ENCODE assay signal across 17 cellular contexts in the genomic region with DNA sequence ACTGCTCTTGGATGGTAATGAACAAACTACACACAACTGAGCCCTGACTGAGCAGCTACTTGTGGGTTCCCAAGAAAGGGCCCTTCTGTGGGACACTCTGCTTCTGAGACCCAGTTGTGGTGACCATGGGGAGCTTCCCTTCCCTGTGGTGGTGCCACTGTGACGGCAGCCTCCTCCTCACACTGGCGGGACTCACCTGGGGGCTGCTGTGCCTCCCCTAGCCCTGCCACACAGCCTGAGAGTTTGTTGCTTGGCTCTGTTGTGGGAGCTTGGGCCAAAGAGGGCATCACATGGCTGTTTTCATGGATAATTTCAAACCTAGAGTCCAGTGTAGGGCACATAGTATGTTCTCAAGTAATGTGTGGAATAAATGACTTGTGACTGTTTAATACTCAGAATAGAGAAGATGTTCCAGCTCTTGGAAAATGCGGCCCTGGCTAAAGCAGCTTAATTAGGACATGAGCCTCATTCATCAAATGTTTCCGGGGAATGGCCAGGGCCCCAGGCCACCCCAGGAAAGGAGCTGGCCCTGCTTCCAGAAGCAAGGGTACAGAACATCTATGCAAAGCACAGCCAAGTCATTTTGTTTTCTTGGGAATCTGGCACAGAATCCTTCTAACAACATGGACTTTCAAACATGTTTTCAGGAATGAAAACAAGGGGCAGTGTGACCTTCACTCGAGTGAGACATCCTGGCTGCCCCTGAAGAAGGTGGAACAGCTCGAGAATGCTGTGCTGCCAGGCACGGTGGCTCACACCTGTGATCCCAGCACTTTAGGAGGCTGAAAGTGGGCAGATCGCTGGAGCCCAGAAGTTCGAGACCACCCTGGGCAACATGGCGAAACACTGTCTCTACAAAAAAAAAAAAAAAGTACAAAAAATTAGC. TPM values are rescaled to one million over a fixed set of nuclear protein-coding genes. Genes with fewer than 3 reads are reported as not detected.
DNase-seq lines count a peak whose midpoint lies in the region; ATAC-seq and TF ChIP-seq lines count a peak whose summit lies in the region.
"Had no signal": no experiment of that assay in that cellular context is flagged by ENCODE, and none has a peak within 500 bp of the region (broad histone marks: within the 10 kb centered on the region; RNA-seq: fewer than 3 reads in every experiment).

No MANE protein-coding gene starts in this region.

- H3K4me3 ChIP-seq in lower lobe of right lung, result no peak overlapping the region
- H3K4me3 ChIP-seq in suprapubic skin, result no peak overlapping the region
- H3K4me3 ChIP-seq: colonic mucosa had no signal

- H3K4me3 Mint-ChIP-seq in chondrocyte (ENCODE audit: unreplicated experiment) (no peak overlapping the region), mesothelial cell of epicardium (no peak overlapping the region)
- H3K4me3 Mint-ChIP-seq: activated CD8-positive, alpha-beta T cell treated with anti-CD3 and anti-CD28 coated beads, Interleukin-2, amount 10 ng/mL, durations not matched to agents 7 days and 5 days; activated T-helper 1 cell treated with anti-CD3 and anti-CD28 coated beads, Interleukin-12 subunit alpha, Interleukin-12 subunit beta, Interleukin-2, Interleukin-4 antibody, amounts not matched to agents 30 ng/mL and 10 ng/mL and 1 ng/mL, durations not matched to agents 14 hours and 24 hours and 36 hours had no signal

- H3K9me3 ChIP-seq in lower lobe of right lung (no peaks in the 10 kb centered on the region), suprapubic skin (no peaks in the 10 kb centered on the region)
- H3K9me3 ChIP-seq: Caco-2, colonic mucosa had no signal

- H3K27ac ChIP-seq in lower lobe of right lung (peak overlapping the region; percentile 18), suprapubic skin (peak overlapping the region; percentile 78)
- H3K27ac ChIP-seq: colonic mucosa had no signal

- WGBS in suprapubic skin, result 79% methylated on average over 10 of the region's 10 CpGs

- H3K27ac Mint-ChIP-seq in chondrocyte (ENCODE audit: unreplicated experiment) (no peak overlapping the region), mesothelial cell of epicardium (no peak overlapping the region)
- H3K27ac Mint-ChIP-seq: activated CD8-positive, alpha-beta T cell treated with anti-CD3 and anti-CD28 coated beads, Interleukin-2, amount 10 ng/mL, durations not matched to agents 7 days and 5 days; activated T-helper 1 cell treated with anti-CD3 and anti-CD28 coated beads, Interleukin-12 subunit alpha, Interleukin-12 subunit beta, Interleukin-2, Interleukin-4 antibody, amounts not matched to agents 30 ng/mL and 10 ng/mL and 1 ng/mL, durations not matched to agents 14 hours and 24 hours and 36 hours; progenitor cell of endocrine pancreas had no signal

- H3K27me3 Mint-ChIP-seq in chondrocyte (ENCODE audit: low read depth), result no peaks in the 10 kb centered on the region
- no peaks in the 10 kb centered on the region for H3K27me3 Mint-ChIP-seq in mesothelial cell of epicardium (ENCODE audit: low read depth)
- H3K27me3 Mint-ChIP-seq: progenitor cell of endocrine pancreas had no signal

- in situ Hi-C loops in G401 (cut with HindIII; ENCODE audit: low sequenced_read_pairs), result no loop called here

- intact Hi-C loops in lower lobe of right lung (cut with DNase I), result no loop called here

- H3K4me1 ChIP-seq in lower lobe of right lung (peaks cover 17% of the 10 kb centered on the region), suprapubic skin (peaks cover 60% of the 10 kb centered on the region)
- H3K4me1 ChIP-seq: Caco-2, colonic mucosa had no signal

- H3K36me3 ChIP-seq in lower lobe of right lung (peaks cover 98% of the 10 kb centered on the region), suprapubic skin (peaks cover 52% of the 10 kb centered on the region)

- no peak for TF ChIP-seq EP300 in suprapubic skin (IDR thresholded peaks at IDR 0.05)

- no peak for ATAC-seq in lower lobe of right lung
- ATAC-seq in HG03097 (IDR thresholded peaks at IDR 0.05; ENCODE audit: low FRiP score, unreplicated experiment), result no peak
- no peak for ATAC-seq in GM21367 (IDR thresholded peaks at IDR 0.05; ENCODE audit: unreplicated experiment)
- ATAC-seq: activated CD8-positive, alpha-beta T cell treated with anti-CD3 and anti-CD28 coated beads, Interleukin-2, amount 10 ng/mL, durations not matched to agents 7 days and 5 days had no signal

- H3K4me1 Mint-ChIP-seq in chondrocyte (ENCODE audit: low read depth), result peaks cover 18% of the 10 kb centered on the region
- H3K4me1 Mint-ChIP-seq in mesothelial cell of epicardium, result peaks cover 28% of the 10 kb centered on the region

- H3K9me3 Mint-ChIP-seq in chondrocyte (ENCODE audit: low read depth) (no peaks in the 10 kb centered on the region), mesothelial cell of epicardium (no peaks in the 10 kb centered on the region)
- H3K9me3 Mint-ChIP-seq: activated T-helper 1 cell treated with anti-CD3 and anti-CD28 coated beads, Interleukin-12 subunit alpha, Interleukin-12 subunit beta, Interleukin-2, Interleukin-4 antibody, amounts not matched to agents 30 ng/mL and 10 ng/mL and 1 ng/mL, durations not matched to agents 14 hours and 24 hours and 36 hours had no signal

- H3K36me3 Mint-ChIP-seq in chondrocyte (ENCODE audit: low read depth), result peaks cover 15% of the 10 kb centered on the region
- H3K36me3 Mint-ChIP-seq in mesothelial cell of epicardium, result peaks cover 28% of the 10 kb centered on the region

- DNase-seq in G401 (ENCODE audit: low spot score) (peak; percentile 50), chondrocyte (ENCODE audit: low spot score) (peak; percentile 55), lower lobe of right lung (peak; percentile 39), suprapubic skin (ENCODE audit: low spot score in 2 of 2) (peak in 1 of 2 donors; percentile 79), NCI-H2081 (lab: John Stamatoyannopoulos, UW) (no peak), mesothelial cell of epicardium (ENCODE audit: low spot score in 2 of 2, unreplicated experiment in 2 of 2) (no peak)
- DNase-seq: activated CD8-positive, alpha-beta T cell treated with anti-CD3 and anti-CD28 coated beads, Interleukin-2, amount 10 ng/mL, durations not matched to agents 7 days and 5 days; colonic mucosa; GF-D8; Karpas-422; NCI-H1417 treated with DMSO at 0.1 percent for 48 hours; NCI-H226 had no signal

- no peaks in the 10 kb centered on the region for H3K27me3 ChIP-seq in lower lobe of right lung (ENCODE audit: low read depth)
- H3K27me3 ChIP-seq in suprapubic skin, result no peaks in the 10 kb centered on the region
- H3K27me3 ChIP-seq: colonic mucosa had no signal

- TF ChIP-seq POLR2A in suprapubic skin (IDR thresholded peaks at IDR 0.05), result no peak

- TF ChIP-seq CTCF in chondrocyte (IDR thresholded peaks at IDR 0.05), result no peak
- no peak for TF ChIP-seq CTCF in lower lobe of right lung (IDR thresholded peaks at IDR 0.05)
- no peak for TF ChIP-seq CTCF in suprapubic skin (IDR thresholded peaks at IDR 0.05)
- TF ChIP-seq CTCF in mesothelial cell of epicardium (IDR thresholded peaks at IDR 0.05; ENCODE audit: unreplicated experiment), result no peak

RNA-seq across cellular contexts. Expression of a gene that starts 21.2 kb away (rescaled TPM):
- 18.1 and 23.4 TPM in 2 replicates for total RNA-seq in G401 (2014; rRNA removed; shearing (Covaris generic))
- 68.6 to 84.3 TPM (median 68.6 TPM) in 3 replicates for total RNA-seq in chondrocyte
- total RNA-seq in lower lobe of right lung, result 49.4 TPM
- 100 to 1,000 TPM; 168 to 190 (median 177) TPM for total RNA-seq in suprapubic skin
- 32.9 to 40.2 TPM (median 37.3 TPM) in 3 replicates for total RNA-seq in mesothelial cell of epicardium

RNA-seq across cellular contexts. Expression of a gene that starts 21.5 kb away (rescaled TPM):
- 52.7 and 53.0 TPM in 2 replicates for total RNA-seq in G401 (2014; rRNA removed; shearing (Covaris generic))
- 3.4 to 9.9 TPM (median 6.6 TPM) in 3 replicates for total RNA-seq in chondrocyte
- total RNA-seq in lower lobe of right lung, result 5.0 TPM
- total RNA-seq in suprapubic skin, result 10 to 100 TPM in 3 of 4 donors, 1 to 10 TPM in 1; 7.5 to 20.5 (median 19.5) TPM
- 17.0 to 19.7 TPM (median 19.2 TPM) in 3 replicates for total RNA-seq in mesothelial cell of epicardium

Comparison
In these comparisons a context has a peak if more than half of its experiments do, and no peak if none do; other contexts are left out.
1. DNase-seq: peak in G401 (single experiment), chondrocyte (single experiment) and lower lobe of right lung (single experiment); none in NCI-H2081 (0 of 2) and mesothelial cell of epicardium (0 of 2).